In the genomic region with DNA sequence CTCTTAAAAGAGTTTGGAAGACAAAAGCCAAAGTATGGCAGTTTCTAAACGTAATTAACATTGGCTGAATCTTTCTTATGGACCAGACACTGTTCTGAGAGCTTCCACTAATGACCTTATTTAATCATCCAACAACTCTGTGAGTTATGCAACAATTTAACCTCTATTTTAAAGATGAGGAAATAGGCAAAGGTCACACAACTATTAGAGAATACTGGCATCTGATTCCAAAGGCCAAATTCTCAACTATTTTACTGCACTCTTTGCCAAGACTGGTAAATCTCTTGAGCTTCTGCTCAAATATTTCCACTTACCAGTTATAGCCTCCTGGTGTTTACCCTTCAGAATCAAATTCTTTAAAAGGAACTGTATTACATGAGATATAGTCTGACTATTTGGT, we compare ENCODE assay signal across 2 cellular contexts.
A peak's percentile ranks its signal among the peaks of the same experiment; 100 is the strongest.
TF ChIP-seq lines count a peak whose summit lies in the region.

No MANE protein-coding gene starts in this region.

TF ChIP-seq in liver, 16 proteins besides CTCF, POLR2A, EP300 and RAD21:
- TF ChIP-seq EGR1 (IDR thresholded peaks at IDR 0.05; ENCODE audit: low read depth in 2 of 2) (peak in 1 of 2 donors; percentile 66), RXRA (IDR thresholded peaks at IDR 0.05) (peak; percentile 86 to 90), HNF4A (conservative IDR thresholded peaks at IDR 0.05) (peak; percentile 99 to 100), HNF4G (IDR thresholded peaks at IDR 0.05) (peak; percentile 95), SP1 (IDR thresholded peaks at IDR 0.05) (peak; percentile 74), TAF1 (conservative IDR thresholded peaks at IDR 0.05) (no peak), FOXA1 (IDR thresholded peaks at IDR 0.05) (peak; percentile 60), NR2F2 (IDR thresholded peaks at IDR 0.05) (peak; percentile 76), YY1 (IDR thresholded peaks at IDR 0.05) (peak; percentile 64), GABPA (IDR thresholded peaks at IDR 0.05 in 1 of 2, conservative IDR thresholded peaks at IDR 0.05 in 1 of 2) (peak in 1 of 2 donors; percentile 33), FOXA2 (IDR thresholded peaks at IDR 0.05) (peak; percentile 61), JUND (IDR thresholded peaks at IDR 0.05) (peak; percentile 48 to 88)
- TF ChIP-seq, protein P1, sequence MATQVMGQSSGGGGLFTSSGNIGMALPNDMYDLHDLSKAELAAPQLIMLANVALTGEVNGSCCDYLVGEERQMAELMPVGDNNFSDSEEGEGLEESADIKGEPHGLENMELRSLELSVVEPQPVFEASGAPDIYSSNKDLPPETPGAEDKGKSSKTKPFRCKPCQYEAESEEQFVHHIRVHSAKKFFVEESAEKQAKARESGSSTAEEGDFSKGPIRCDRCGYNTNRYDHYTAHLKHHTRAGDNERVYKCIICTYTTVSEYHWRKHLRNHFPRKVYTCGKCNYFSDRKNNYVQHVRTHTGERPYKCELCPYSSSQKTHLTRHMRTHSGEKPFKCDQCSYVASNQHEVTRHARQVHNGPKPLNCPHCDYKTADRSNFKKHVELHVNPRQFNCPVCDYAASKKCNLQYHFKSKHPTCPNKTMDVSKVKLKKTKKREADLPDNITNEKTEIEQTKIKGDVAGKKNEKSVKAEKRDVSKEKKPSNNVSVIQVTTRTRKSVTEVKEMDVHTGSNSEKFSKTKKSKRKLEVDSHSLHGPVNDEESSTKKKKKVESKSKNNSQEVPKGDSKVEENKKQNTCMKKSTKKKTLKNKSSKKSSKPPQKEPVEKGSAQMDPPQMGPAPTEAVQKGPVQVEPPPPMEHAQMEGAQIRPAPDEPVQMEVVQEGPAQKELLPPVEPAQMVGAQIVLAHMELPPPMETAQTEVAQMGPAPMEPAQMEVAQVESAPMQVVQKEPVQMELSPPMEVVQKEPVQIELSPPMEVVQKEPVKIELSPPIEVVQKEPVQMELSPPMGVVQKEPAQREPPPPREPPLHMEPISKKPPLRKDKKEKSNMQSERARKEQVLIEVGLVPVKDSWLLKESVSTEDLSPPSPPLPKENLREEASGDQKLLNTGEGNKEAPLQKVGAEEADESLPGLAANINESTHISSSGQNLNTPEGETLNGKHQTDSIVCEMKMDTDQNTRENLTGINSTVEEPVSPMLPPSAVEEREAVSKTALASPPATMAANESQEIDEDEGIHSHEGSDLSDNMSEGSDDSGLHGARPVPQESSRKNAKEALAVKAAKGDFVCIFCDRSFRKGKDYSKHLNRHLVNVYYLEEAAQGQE (IDR thresholded peaks at IDR 0.05), result peak; percentile 45
- TF ChIP-seq, protein P2, sequence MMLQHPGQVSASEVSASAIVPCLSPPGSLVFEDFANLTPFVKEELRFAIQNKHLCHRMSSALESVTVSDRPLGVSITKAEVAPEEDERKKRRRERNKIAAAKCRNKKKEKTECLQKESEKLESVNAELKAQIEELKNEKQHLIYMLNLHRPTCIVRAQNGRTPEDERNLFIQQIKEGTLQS (IDR thresholded peaks at IDR 0.05), result peak; percentile 83
- TF ChIP-seq, protein P3, sequence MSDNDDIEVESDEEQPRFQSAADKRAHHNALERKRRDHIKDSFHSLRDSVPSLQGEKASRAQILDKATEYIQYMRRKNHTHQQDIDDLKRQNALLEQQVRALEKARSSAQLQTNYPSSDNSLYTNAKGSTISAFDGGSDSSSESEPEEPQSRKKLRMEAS (IDR thresholded peaks at IDR 0.05), result peak; percentile 63
- TF ChIP-seq, protein P4, sequence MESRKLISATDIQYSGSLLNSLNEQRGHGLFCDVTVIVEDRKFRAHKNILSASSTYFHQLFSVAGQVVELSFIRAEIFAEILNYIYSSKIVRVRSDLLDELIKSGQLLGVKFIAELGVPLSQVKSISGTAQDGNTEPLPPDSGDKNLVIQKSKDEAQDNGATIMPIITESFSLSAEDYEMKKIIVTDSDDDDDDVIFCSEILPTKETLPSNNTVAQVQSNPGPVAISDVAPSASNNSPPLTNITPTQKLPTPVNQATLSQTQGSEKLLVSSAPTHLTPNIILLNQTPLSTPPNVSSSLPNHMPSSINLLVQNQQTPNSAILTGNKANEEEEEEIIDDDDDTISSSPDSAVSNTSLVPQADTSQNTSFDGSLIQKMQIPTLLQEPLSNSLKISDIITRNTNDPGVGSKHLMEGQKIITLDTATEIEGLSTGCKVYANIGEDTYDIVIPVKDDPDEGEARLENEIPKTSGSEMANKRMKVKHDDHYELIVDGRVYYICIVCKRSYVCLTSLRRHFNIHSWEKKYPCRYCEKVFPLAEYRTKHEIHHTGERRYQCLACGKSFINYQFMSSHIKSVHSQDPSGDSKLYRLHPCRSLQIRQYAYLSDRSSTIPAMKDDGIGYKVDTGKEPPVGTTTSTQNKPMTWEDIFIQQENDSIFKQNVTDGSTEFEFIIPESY (IDR thresholded peaks at IDR 0.05), result peak; percentile 80
TF ChIP-seq in liver: peak in this region for 15.

TF ChIP-seq in HepG2, 621 proteins besides CTCF, POLR2A, EP300 and RAD21:
- TF ChIP-seq, protein P5, sequence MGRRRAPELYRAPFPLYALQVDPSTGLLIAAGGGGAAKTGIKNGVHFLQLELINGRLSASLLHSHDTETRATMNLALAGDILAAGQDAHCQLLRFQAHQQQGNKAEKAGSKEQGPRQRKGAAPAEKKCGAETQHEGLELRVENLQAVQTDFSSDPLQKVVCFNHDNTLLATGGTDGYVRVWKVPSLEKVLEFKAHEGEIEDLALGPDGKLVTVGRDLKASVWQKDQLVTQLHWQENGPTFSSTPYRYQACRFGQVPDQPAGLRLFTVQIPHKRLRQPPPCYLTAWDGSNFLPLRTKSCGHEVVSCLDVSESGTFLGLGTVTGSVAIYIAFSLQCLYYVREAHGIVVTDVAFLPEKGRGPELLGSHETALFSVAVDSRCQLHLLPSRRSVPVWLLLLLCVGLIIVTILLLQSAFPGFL (CRISPR knock-in tag; IDR thresholded peaks at IDR 0.05), result no peak
- TF ChIP-seq ZNF564 (CRISPR knock-in tag; IDR thresholded peaks at IDR 0.05) (no peak), ZNF20 (CRISPR knock-in tag; IDR thresholded peaks at IDR 0.05) (no peak), ZNF343 (CRISPR knock-in tag; IDR thresholded peaks at IDR 0.05) (no peak), SP140L (CRISPR knock-in tag; IDR thresholded peaks at IDR 0.05; ENCODE audit: borderline replicate concordance) (no peak), FOXJ3 (CRISPR knock-in tag; IDR thresholded peaks at IDR 0.05; ENCODE audit: borderline replicate concordance) (no peak), ZNF772 (CRISPR knock-in tag; IDR thresholded peaks at IDR 0.05) (no peak), SMAD9 (CRISPR knock-in tag; IDR thresholded peaks at IDR 0.05) (no peak), ZNF468 (CRISPR knock-in tag; IDR thresholded peaks at IDR 0.05) (no peak), REPIN1 (CRISPR knock-in tag; IDR thresholded peaks at IDR 0.05; ENCODE audit: borderline replicate concordance, low read depth) (no peak), ZBTB38 (CRISPR knock-in tag; IDR thresholded peaks at IDR 0.05) (no peak), BHLHE40 (IDR thresholded peaks at IDR 0.05; ENCODE audit: low read length) (no peak), HDAC6 (IDR thresholded peaks at IDR 0.05; ENCODE audit: low read depth, low read length) (no peak), ISL2 (CRISPR knock-in tag; IDR thresholded peaks at IDR 0.05) (no peak), ESRRA (CRISPR knock-in tag; IDR thresholded peaks at IDR 0.05; ENCODE audit: low read depth) (no peak)
- TF ChIP-seq, protein P6, sequence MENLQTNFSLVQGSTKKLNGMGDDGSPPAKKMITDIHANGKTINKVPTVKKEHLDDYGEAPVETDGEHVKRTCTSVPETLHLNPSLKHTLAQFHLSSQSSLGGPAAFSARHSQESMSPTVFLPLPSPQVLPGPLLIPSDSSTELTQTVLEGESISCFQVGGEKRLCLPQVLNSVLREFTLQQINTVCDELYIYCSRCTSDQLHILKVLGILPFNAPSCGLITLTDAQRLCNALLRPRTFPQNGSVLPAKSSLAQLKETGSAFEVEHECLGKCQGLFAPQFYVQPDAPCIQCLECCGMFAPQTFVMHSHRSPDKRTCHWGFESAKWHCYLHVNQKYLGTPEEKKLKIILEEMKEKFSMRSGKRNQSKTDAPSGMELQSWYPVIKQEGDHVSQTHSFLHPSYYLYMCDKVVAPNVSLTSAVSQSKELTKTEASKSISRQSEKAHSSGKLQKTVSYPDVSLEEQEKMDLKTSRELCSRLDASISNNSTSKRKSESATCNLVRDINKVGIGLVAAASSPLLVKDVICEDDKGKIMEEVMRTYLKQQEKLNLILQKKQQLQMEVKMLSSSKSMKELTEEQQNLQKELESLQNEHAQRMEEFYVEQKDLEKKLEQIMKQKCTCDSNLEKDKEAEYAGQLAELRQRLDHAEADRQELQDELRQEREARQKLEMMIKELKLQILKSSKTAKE (CRISPR knock-in tag; IDR thresholded peaks at IDR 0.05; ENCODE audit: borderline replicate concordance), result no peak
- TF ChIP-seq, protein P7, sequence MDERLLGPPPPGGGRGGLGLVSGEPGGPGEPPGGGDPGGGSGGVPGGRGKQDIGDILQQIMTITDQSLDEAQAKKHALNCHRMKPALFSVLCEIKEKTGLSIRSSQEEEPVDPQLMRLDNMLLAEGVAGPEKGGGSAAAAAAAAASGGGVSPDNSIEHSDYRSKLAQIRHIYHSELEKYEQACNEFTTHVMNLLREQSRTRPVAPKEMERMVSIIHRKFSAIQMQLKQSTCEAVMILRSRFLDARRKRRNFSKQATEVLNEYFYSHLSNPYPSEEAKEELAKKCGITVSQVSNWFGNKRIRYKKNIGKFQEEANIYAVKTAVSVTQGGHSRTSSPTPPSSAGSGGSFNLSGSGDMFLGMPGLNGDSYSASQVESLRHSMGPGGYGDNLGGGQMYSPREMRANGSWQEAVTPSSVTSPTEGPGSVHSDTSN (CRISPR knock-in tag; IDR thresholded peaks at IDR 0.05), result no peak
- TF ChIP-seq, protein P8, sequence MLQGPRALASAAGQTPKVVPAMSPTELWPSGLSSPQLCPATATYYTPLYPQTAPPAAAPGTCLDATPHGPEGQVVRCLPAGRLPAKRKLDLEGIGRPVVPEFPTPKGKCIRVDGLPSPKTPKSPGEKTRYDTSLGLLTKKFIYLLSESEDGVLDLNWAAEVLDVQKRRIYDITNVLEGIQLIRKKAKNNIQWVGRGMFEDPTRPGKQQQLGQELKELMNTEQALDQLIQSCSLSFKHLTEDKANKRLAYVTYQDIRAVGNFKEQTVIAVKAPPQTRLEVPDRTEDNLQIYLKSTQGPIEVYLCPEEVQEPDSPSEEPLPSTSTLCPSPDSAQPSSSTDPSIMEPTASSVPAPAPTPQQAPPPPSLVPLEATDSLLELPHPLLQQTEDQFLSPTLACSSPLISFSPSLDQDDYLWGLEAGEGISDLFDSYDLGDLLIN (CRISPR knock-in tag; IDR thresholded peaks at IDR 0.05; ENCODE audit: borderline replicate concordance), result no peak
- TF ChIP-seq, protein P9, sequence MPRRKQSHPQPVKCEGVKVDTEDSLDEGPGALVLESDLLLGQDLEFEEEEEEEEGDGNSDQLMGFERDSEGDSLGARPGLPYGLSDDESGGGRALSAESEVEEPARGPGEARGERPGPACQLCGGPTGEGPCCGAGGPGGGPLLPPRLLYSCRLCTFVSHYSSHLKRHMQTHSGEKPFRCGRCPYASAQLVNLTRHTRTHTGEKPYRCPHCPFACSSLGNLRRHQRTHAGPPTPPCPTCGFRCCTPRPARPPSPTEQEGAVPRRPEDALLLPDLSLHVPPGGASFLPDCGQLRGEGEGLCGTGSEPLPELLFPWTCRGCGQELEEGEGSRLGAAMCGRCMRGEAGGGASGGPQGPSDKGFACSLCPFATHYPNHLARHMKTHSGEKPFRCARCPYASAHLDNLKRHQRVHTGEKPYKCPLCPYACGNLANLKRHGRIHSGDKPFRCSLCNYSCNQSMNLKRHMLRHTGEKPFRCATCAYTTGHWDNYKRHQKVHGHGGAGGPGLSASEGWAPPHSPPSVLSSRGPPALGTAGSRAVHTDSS (CRISPR knock-in tag; conservative IDR thresholded peaks at IDR 0.05), result no peak
- TF ChIP-seq, protein P10, sequence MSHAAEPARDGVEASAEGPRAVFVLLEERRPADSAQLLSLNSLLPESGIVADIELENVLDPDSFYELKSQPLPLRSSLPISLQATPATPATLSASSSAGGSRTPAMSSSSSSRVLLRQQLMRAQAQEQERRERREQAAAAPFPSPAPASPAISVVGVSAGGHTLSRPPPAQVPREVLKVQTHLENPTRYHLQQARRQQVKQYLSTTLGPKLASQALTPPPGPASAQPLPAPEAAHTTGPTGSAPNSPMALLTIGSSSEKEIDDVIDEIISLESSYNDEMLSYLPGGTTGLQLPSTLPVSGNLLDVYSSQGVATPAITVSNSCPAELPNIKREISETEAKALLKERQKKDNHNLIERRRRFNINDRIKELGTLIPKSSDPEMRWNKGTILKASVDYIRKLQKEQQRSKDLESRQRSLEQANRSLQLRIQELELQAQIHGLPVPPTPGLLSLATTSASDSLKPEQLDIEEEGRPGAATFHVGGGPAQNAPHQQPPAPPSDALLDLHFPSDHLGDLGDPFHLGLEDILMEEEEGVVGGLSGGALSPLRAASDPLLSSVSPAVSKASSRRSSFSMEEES (CRISPR knock-in tag; IDR thresholded peaks at IDR 0.05), result no peak
